ENCODE assay signal across 8 cellular contexts in the genomic region with DNA sequence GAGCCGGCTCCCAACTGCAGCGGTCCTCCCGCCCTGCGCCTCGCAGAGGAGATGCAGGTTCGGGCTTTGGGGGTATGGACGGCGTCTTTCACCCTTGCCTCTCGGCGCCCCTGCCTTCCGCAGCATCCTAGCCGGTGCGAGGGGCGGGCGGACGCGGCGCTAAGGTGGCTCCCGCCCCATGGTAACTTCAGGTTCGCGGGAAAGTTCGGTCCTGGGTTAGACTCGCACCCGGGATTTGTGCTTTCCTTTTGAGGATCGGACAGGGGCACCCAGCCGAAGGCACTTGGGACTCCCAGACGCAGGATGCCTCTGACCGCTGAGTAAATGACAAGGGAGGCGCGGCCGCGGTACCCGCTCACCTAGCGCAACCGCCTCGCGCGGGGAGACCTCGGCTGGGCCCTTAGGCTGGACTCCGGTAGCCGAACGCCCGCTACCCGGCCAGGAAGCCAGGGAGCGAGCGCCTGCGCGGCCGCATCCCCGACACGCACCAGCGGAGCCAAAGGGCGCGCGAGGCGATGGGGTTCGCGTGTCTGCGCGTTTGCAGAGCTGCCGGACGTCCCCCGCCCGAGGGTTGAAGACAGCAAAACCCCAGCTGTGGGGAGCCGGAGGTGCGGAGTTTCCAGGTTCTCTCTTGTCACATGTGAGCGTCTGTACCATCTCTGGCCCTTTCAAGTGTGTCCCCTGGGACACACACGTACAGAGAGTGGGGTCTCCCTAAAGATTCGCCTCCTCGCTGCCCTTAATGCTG. TPM values are rescaled to one million over a fixed set of nuclear protein-coding genes. Genes with fewer than 3 reads are reported as not detected.
A peak's percentile ranks its signal among the peaks of the same experiment; 100 is the strongest.
DNase-seq lines count a peak whose midpoint lies in the region; ATAC-seq and TF ChIP-seq lines count a peak whose summit lies in the region.

No MANE protein-coding gene starts in this region.

- H3K27ac Mint-ChIP-seq in T-helper 17 cell: no peak overlapping the region
- no peak overlapping the region for H3K27ac Mint-ChIP-seq in osteocyte (ENCODE audit: unreplicated experiment)

- H3K4me1 Mint-ChIP-seq in T-helper 17 cell: peaks cover 18% of the 10 kb centered on the region
- H3K4me1 Mint-ChIP-seq in osteocyte (ENCODE audit: unreplicated experiment): peaks cover 32% of the 10 kb centered on the region

- peaks cover 7% of the 10 kb centered on the region for H3K36me3 Mint-ChIP-seq in T-helper 17 cell (ENCODE audit: low read depth)
- no peaks in the 10 kb centered on the region for H3K36me3 Mint-ChIP-seq in osteocyte (ENCODE audit: unreplicated experiment)

- no peaks in the 10 kb centered on the region for H3K9me3 ChIP-seq in T-helper 17 cell (ENCODE audit: control insufficient read depth, low read length, poor library complexity, severe bottlenecking)

- H3K27me3 Mint-ChIP-seq in T-helper 17 cell (peaks cover 83% of the 10 kb centered on the region), osteocyte (ENCODE audit: unreplicated experiment) (peaks cover 81% of the 10 kb centered on the region)

- peak; percentile 26 for DNase-seq in activated CD4-positive, alpha-beta T cell treated with anti-CD3 and anti-CD28 coated beads for 48 hours
- no peak for DNase-seq in activated CD4-positive, alpha-beta T cell treated with anti-CD3 and anti-CD28 coated beads for 1 hour
- no peak for DNase-seq in T-helper 17 cell
- peak; percentile 7 for DNase-seq in fibroblast of gingiva (ENCODE audit: low read depth)
- no peak for DNase-seq in osteocyte (ENCODE audit: extremely low spot score, unreplicated experiment)
- DNase-seq in AG08395 (ENCODE audit: low spot score): no peak
- no peak for DNase-seq in NCI-H1092 (lab: John Stamatoyannopoulos, UW)

- TF ChIP-seq CTCF in osteocyte (IDR thresholded peaks at IDR 0.05): no peak

- ATAC-seq in HG02840 (IDR thresholded peaks at IDR 0.05; ENCODE audit: low FRiP score, unreplicated experiment) (peak; percentile 49), T-helper 17 cell (no peak)

- H3K4me3 Mint-ChIP-seq in T-helper 17 cell (peak overlapping the region; percentile 87), osteocyte (ENCODE audit: unreplicated experiment) (peak overlapping the region; percentile 84)

- H3K9me3 Mint-ChIP-seq in osteocyte (ENCODE audit: unreplicated experiment): no peaks in the 10 kb centered on the region

RNA-seq across cellular contexts. Expression of a gene that starts 1.1 kb away (rescaled TPM):
- not detected for total RNA-seq in T-helper 17 cell
- 4.0 and 4.5 TPM in 2 replicates for total RNA-seq in osteocyte

Comparison
In these comparisons a context has a peak if more than half of its experiments do, and no peak if none do; other contexts are left out.
1. DNase-seq: peak in activated CD4-positive, alpha-beta T cell treated with anti-CD3 and anti-CD28 coated beads for 48 hours (single experiment) and fibroblast of gingiva (single experiment); none in activated CD4-positive, alpha-beta T cell treated with anti-CD3 and anti-CD28 coated beads for 1 hour (single experiment), T-helper 17 cell (0 of 3), osteocyte (single experiment), AG08395 (single experiment) and NCI-H1092 (single experiment).